In genomic region chr3:46463120-46463867, GRCh38 we compare ENCODE assay signal across 24 cellular contexts. TPM values are rescaled to one million over a fixed set of nuclear protein-coding genes. Genes with fewer than 3 reads are reported as not detected.
DNase-seq lines count a peak whose midpoint lies in the region; ATAC-seq and TF ChIP-seq lines count a peak whose summit lies in the region.
"Had no signal": no experiment of that assay in that cellular context is flagged by ENCODE, and none has a peak within 500 bp of the region (broad histone marks: within the 10 kb centered on the region; RNA-seq: fewer than 3 reads in every experiment).

No MANE protein-coding gene starts in this region.

- H3K4me1 ChIP-seq in upper lobe of left lung (peaks cover 9 to 37% (median 27%) of the 10 kb centered on the region in 4 donors), Peyer's patch (no peaks in the 10 kb centered on the region)
- H3K4me1 ChIP-seq: Caco-2, colonic mucosa, SJCRH30 had no signal

- TF ChIP-seq POLR2A in upper lobe of left lung (IDR thresholded peaks at IDR 0.05), result no peak
- TF ChIP-seq POLR2A in Peyer's patch (IDR thresholded peaks at IDR 0.05), result no peak

- intact Hi-C loops in Right ventricle myocardium superior (cut with DNase I), result no loop called here

- H3K36me3 ChIP-seq in upper lobe of left lung, result no peaks in the 10 kb centered on the region
- H3K36me3 ChIP-seq in Peyer's patch, result no peaks in the 10 kb centered on the region
- H3K36me3 ChIP-seq: colonic mucosa, SJCRH30, tibial nerve had no signal

- H3K27ac ChIP-seq in upper lobe of left lung (peak overlapping the region; percentile 5 to 57 (median 46)), Peyer's patch (peak overlapping the region in 1 of 4 donors; percentile 12)
- H3K27ac ChIP-seq: colonic mucosa, SJCRH30, tibial nerve, VCaP had no signal

- TF ChIP-seq CTCF in upper lobe of left lung (IDR thresholded peaks at IDR 0.05), result no peak
- no peak for TF ChIP-seq CTCF in Peyer's patch (IDR thresholded peaks at IDR 0.05)

- peak; percentile 38 for DNase-seq in activated CD8-positive, alpha-beta memory T cell treated with anti-CD3 and anti-CD28 coated beads, Interleukin-2, amount 10 ng/mL, durations not matched to agents 7 days and 5 days
- peak; percentile 61 for DNase-seq in Right ventricle myocardium superior
- peak; percentile 17 to 27 for DNase-seq in lung microvascular endothelial cell (ENCODE audit: low read depth in 2 of 2)
- no peak for DNase-seq in upper lobe of left lung
- DNase-seq in activated effector memory CD4-positive, alpha-beta T cell treated with anti-CD3 and anti-CD28 coated beads, Interleukin-2, amount 50 U/mL, for 16 hours, result no peak
- DNase-seq in Peyer's patch, result no peak
- DNase-seq: activated CD4-positive, alpha-beta T cell treated with anti-CD3 and anti-CD28 coated beads, Interleukin-2, amount 50 U/mL, for 48 hours; activated naive CD8-positive, alpha-beta T cell treated with anti-CD3 and anti-CD28 coated beads for 36 hours; body of pancreas; Caco-2; colonic mucosa; foreskin fibroblast; Kasumi-1; NCI-H1092; NCI-H2107; NCI-H524; nucleus accumbens; SJCRH30; stimulated activated naive CD4-positive, alpha-beta T cell had no signal

- no peak overlapping the region for H3K27ac Mint-ChIP-seq in activated CD8-positive, alpha-beta memory T cell treated with anti-CD3 and anti-CD28 coated beads, Interleukin-2, amount 10 ng/mL, durations not matched to agents 7 days and 5 days
- H3K27ac Mint-ChIP-seq: activated naive CD8-positive, alpha-beta T cell treated with anti-CD3 and anti-CD28 coated beads for 36 hours; T-helper 1 cell treated with Interleukin-12 subunit alpha and Interleukin-12 subunit beta and Interleukin-4 antibody, amounts not matched to agents 30 μg/mL and 1 μg/mL, for 36 hours had no signal

- H3K4me1 Mint-ChIP-seq in activated CD8-positive, alpha-beta memory T cell treated with anti-CD3 and anti-CD28 coated beads, Interleukin-2, amount 10 ng/mL, durations not matched to agents 7 days and 5 days, result peaks cover 6% of the 10 kb centered on the region

- H3K36me3 Mint-ChIP-seq in activated CD8-positive, alpha-beta memory T cell treated with anti-CD3 and anti-CD28 coated beads, Interleukin-2, amount 10 ng/mL, durations not matched to agents 7 days and 5 days, result no peaks in the 10 kb centered on the region
- H3K36me3 Mint-ChIP-seq: activated naive CD8-positive, alpha-beta T cell treated with anti-CD3 and anti-CD28 coated beads for 36 hours had no signal

- H3K27me3 Mint-ChIP-seq in activated CD8-positive, alpha-beta memory T cell treated with anti-CD3 and anti-CD28 coated beads, Interleukin-2, amount 10 ng/mL, durations not matched to agents 7 days and 5 days, result peaks cover 77% of the 10 kb centered on the region

- peaks cover 4% of the 10 kb centered on the region for H3K9me3 Mint-ChIP-seq in activated CD8-positive, alpha-beta memory T cell treated with anti-CD3 and anti-CD28 coated beads, Interleukin-2, amount 10 ng/mL, durations not matched to agents 7 days and 5 days (ENCODE audit: low read depth)
- H3K9me3 Mint-ChIP-seq: activated naive CD8-positive, alpha-beta T cell treated with anti-CD3 and anti-CD28 coated beads for 36 hours had no signal

- H3K9me3 ChIP-seq in upper lobe of left lung (no peaks in the 10 kb centered on the region), Peyer's patch (no peaks in the 10 kb centered on the region)
- H3K9me3 ChIP-seq: body of pancreas, colonic mucosa, SJCRH30, tibial nerve had no signal

- CTCF ChIA-PET in activated CD8-positive, alpha-beta memory T cell treated with anti-CD3 and anti-CD28 coated beads, Interleukin-2, amount 10 ng/mL, durations not matched to agents 7 days and 5 days (lab: Charles Lee), result interaction anchor here (1.6 to 1.7 kb wide), 2 partner anchors 25 kb away, joined by 8 to 11 read pairs; no protein-coding TSS in a partner anchor

- no peak for TF ChIP-seq EP300 in upper lobe of left lung (IDR thresholded peaks at IDR 0.05)

- no peak for ATAC-seq in activated CD8-positive, alpha-beta memory T cell treated with anti-CD3 and anti-CD28 coated beads, Interleukin-2, amount 10 ng/mL, durations not matched to agents 7 days and 5 days
- ATAC-seq in Right ventricle myocardium superior (ENCODE audit: poor library complexity) (peak; percentile 45), upper lobe of left lung (ENCODE audit: low FRiP score in 2 of 2) (peak; percentile 13 to 44), HG03354 (IDR thresholded peaks at IDR 0.05; ENCODE audit: poor library complexity, severe bottlenecking, unreplicated experiment) (no peak)
- ATAC-seq: body of pancreas had no signal

- WGBS in upper lobe of left lung, 2 donors, result 53 to 63% methylated on average over 6 of the region's 6 CpGs

- H3K4me3 ChIP-seq in upper lobe of left lung (peak overlapping the region in 2 of 4 donors; percentile 12 to 37), Peyer's patch (no peak overlapping the region)
- H3K4me3 ChIP-seq: body of pancreas, colonic mucosa, SJCRH30, tibial nerve had no signal

- no peaks in the 10 kb centered on the region for H3K27me3 ChIP-seq in upper lobe of left lung
- no peaks in the 10 kb centered on the region for H3K27me3 ChIP-seq in Peyer's patch
- H3K27me3 ChIP-seq: body of pancreas, colonic mucosa, SJCRH30 had no signal

- H3K4me3 Mint-ChIP-seq in activated CD8-positive, alpha-beta memory T cell treated with anti-CD3 and anti-CD28 coated beads, Interleukin-2, amount 10 ng/mL, durations not matched to agents 7 days and 5 days, result no peak overlapping the region
- H3K4me3 Mint-ChIP-seq: activated naive CD8-positive, alpha-beta T cell treated with anti-CD3 and anti-CD28 coated beads for 36 hours; T-helper 1 cell treated with Interleukin-12 subunit alpha and Interleukin-12 subunit beta and Interleukin-4 antibody, amounts not matched to agents 30 μg/mL and 1 μg/mL, for 36 hours had no signal

RNA-seq across cellular contexts. Expression of gene LTF, which starts 1.4 kb away (rescaled TPM):
- not detected for total RNA-seq in activated CD8-positive, alpha-beta memory T cell treated with anti-CD3 and anti-CD28 coated beads, Interleukin-2, amount 10 ng/mL, durations not matched to agents 7 days and 5 days
- total RNA-seq in Right ventricle myocardium superior, result 3.7 TPM
- under 0.01 and 0.22 TPM in 2 replicates for total RNA-seq in lung microvascular endothelial cell
- 10 to 100 TPM in 3 of 6 donors, 1 to 10 TPM in 3; 3.3 to 85.9 (median 12.5) TPM for total RNA-seq in upper lobe of left lung
- total RNA-seq in Peyer's patch, result 10 to 100 TPM in 1 of 4 donors, 1 to 10 TPM in 1, under 1 TPM in 1, not detected in 1; 0.38 to 12.4 (median 1.1) TPM
- total RNA-seq: activated naive CD8-positive, alpha-beta T cell treated with anti-CD3 and anti-CD28 coated beads for 36 hours; Caco-2; SJCRH30 had no signal

RNA-seq across cellular contexts. Expression of gene RTP3, which starts 34.5 kb away (rescaled TPM):
- total RNA-seq in activated CD8-positive, alpha-beta memory T cell treated with anti-CD3 and anti-CD28 coated beads, Interleukin-2, amount 10 ng/mL, durations not matched to agents 7 days and 5 days, result not detected
- total RNA-seq in Right ventricle myocardium superior (not detected), lung microvascular endothelial cell (not detected in 2 replicates), upper lobe of left lung (not detected), Peyer's patch (not detected)
- total RNA-seq: activated naive CD8-positive, alpha-beta T cell treated with anti-CD3 and anti-CD28 coated beads for 36 hours; body of pancreas; Caco-2; colonic mucosa; HT1080; SJCRH30; tibial nerve had no signal

RNA-seq across cellular contexts. Expression of gene CCRL2, which starts 56.2 kb away (rescaled TPM):
- 10 to 100 TPM in 1 of 2 experiments, 1 to 10 TPM in 1; 10.0 to 11.9 TPM for total RNA-seq in activated CD8-positive, alpha-beta memory T cell treated with anti-CD3 and anti-CD28 coated beads, Interleukin-2, amount 10 ng/mL, durations not matched to agents 7 days and 5 days
- total RNA-seq in Right ventricle myocardium superior (1.1 TPM), lung microvascular endothelial cell (0.40 and 2.6 TPM in 2 replicates), upper lobe of left lung (10 to 100 TPM in 4 of 6 donors, 1 to 10 TPM in 2; 4.2 to 25.5 (median 13.7) TPM), Peyer's patch (10 to 100 TPM in 3 of 4 donors, not detected in 1; 13.5 to 21.2 (median 16.0) TPM)
- total RNA-seq: SJCRH30 had no signal

Comparison
In these comparisons a context has a peak if more than half of its experiments do, and no peak if none do; other contexts are left out.
1. ATAC-seq: peak in Right ventricle myocardium superior (single experiment) and upper lobe of left lung (2 of 2); none in activated CD8-positive, alpha-beta memory T cell treated with anti-CD3 and anti-CD28 coated beads, Interleukin-2, amount 10 ng/mL, durations not matched to agents 7 days and 5 days (single experiment) and HG03354 (single experiment).
2. DNase-seq: peak in activated CD8-positive, alpha-beta memory T cell treated with anti-CD3 and anti-CD28 coated beads, Interleukin-2, amount 10 ng/mL, durations not matched to agents 7 days and 5 days (single experiment), Right ventricle myocardium superior (single experiment) and lung microvascular endothelial cell (2 of 2); none in upper lobe of left lung (0 of 2), activated effector memory CD4-positive, alpha-beta T cell treated with anti-CD3 and anti-CD28 coated beads, Interleukin-2, amount 50 U/mL, for 16 hours (single experiment) and Peyer's patch (0 of 3).